8 cellular contexts compared by ENCODE assay signal in the genomic region with DNA sequence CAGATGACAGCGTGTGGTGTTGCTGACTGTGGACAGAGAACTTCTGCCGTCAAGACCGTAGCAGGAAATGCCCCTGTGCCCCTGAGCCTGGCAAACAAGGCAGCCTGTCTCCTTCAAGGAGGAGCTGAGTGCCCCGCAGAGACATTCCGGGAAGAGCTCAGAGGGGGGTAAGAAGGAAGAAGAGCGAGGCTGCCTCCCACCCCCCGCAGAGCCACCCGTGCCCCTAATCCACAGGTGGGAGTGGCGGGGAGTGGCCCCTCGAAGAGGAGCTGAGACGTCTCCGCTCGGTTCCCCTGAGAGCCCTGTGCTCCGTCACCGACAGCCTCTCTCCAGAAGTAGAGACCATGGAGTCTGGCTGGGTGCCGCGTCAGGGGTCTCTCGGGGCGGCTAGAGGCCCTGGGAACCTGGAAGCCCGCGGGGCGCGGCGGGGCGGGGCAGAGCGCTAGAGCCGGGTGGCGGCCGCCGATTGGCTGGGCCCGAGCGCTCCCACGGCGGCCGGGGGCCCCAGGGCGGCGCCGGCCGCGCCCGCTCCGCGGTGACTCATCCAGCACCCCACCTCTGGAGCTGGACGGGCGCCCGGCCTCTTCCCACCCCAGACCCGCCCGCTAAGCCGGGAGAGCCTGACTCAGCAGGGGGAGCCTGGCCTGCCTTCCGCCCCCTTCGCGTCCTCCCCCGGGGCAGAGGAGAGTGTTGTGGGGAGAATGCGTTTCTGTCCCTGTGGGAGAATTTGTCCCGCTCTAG. TPM values are rescaled to one million over a fixed set of nuclear protein-coding genes. Genes with fewer than 3 reads are reported as not detected.
DNase-seq lines count a peak whose midpoint lies in the region; ATAC-seq and TF ChIP-seq lines count a peak whose summit lies in the region.

No MANE protein-coding gene starts in this region.

- intact Hi-C loops in CD4-positive, alpha-beta T cell (cut with DNase I, micrococcal nuclease), result loop anchor here in 1 of 2 experiments (10.0 kb wide), 1 partner anchor 189 kb away; a partner anchor contains a TSS
- intact Hi-C loops in adrenal gland (cut with DNase I), result loop anchor here (5.0 to 10.0 kb wide), 3 partner anchors 507 to 729 kb away; a partner anchor contains a TSS
- intact Hi-C loops in left cardiac atrium (cut with DNase I), result loop anchor here in 1 of 2 donors (5.0 kb wide), 1 partner anchor 717 kb away; no protein-coding TSS in a partner anchor

- H3K4me1 Mint-ChIP-seq in CD4-positive, alpha-beta T cell (ENCODE audit: low read depth), result peaks cover 31% of the 10 kb centered on the region

- WGBS in SK-N-SH (ENCODE audit: low lambda C conversion rate), result 7% methylated on average over 15 of the region's 55 CpGs
- WGBS in adrenal gland, 4 donors, result 2 to 12% (median 3%) methylated on average over 14 to 55 of the region's 55 CpGs

- no peaks in the 10 kb centered on the region for H3K79me2 ChIP-seq in SK-N-SH (ENCODE audit: insufficient read depth)

- peak overlapping the region; percentile 75 for H3K27ac Mint-ChIP-seq in CD4-positive, alpha-beta T cell

- H2AFZ ChIP-seq in SK-N-SH (ENCODE audit: low read depth), result peak overlapping the region; percentile 60; the same call in 1 of the 2 replicates

- peaks cover 9% of the 10 kb centered on the region for H3F3A ChIP-seq in SK-N-SH (replicated peaks; ENCODE audit: insufficient read depth)

- TF ChIP-seq POLR2A in adrenal gland (IDR thresholded peaks at IDR 0.05), result no peak

- TF ChIP-seq CTCF in CD4-positive, alpha-beta T cell (IDR thresholded peaks at IDR 0.05), result no peak
- TF ChIP-seq CTCF in HL-60 (IDR thresholded peaks at IDR 0.05; ENCODE audit: insufficient read depth, low read length) (no peak), SK-N-SH (IDR thresholded peaks at IDR 0.05) (no peak), adrenal gland (IDR thresholded peaks at IDR 0.05) (no peak), GM20000 (IDR thresholded peaks at IDR 0.05; ENCODE audit: extremely low read depth, missing control alignments) (no peak)

- H3K36me3 ChIP-seq in SK-N-SH (replicated peaks in 1 of 2; ENCODE audit: control insufficient read depth in 1 of 2, insufficient read depth in 2 of 2, low read length in 1 of 2) (no peaks in the 10 kb centered on the region), adrenal gland (replicated peaks in 1 of 2) (no peaks in the 10 kb centered on the region), rectal smooth muscle tissue (ENCODE audit: control insufficient read depth, insufficient read depth, low read length) (no peaks in the 10 kb centered on the region)

- no peaks in the 10 kb centered on the region for H3K9me3 Mint-ChIP-seq in CD4-positive, alpha-beta T cell

- POLR2A ChIA-PET in CD4-positive, alpha-beta T cell (lab: Charles Lee), result interaction anchor here (0.6 to 2.3 kb wide), 6 partner anchors 11 to 288 kb away, joined by 3 to 9 read pairs (median 3); a partner anchor contains a TSS
- POLR2A ChIA-PET in SK-N-SH (lab: Yijun Ruan, JAX), result no interaction called here

- ATAC-seq in CD4-positive, alpha-beta T cell (ENCODE audit: poor library complexity), result peak; percentile 57
- peak; percentile 89 to 92 for ATAC-seq in left cardiac atrium
- no peak for ATAC-seq in GM21717 (IDR thresholded peaks at IDR 0.05; ENCODE audit: unreplicated experiment)

- H3K4me2 ChIP-seq in SK-N-SH, result peak overlapping the region; percentile 76

- peak in 9 of 10 experiments; percentile 25 to 60 (median 44) for DNase-seq in CD4-positive, alpha-beta T cell
- DNase-seq in HL-60 (ENCODE audit: low read depth in 1 of 2, low spot score in 1 of 2) (peak; percentile 44 to 57), SK-N-SH (peak; percentile 85), adrenal gland (peak; percentile 63 to 92 (median 75)), left cardiac atrium (peak; percentile 91), GM20000 (ENCODE audit: low spot score) (no peak)

- H3K4me3 ChIP-seq in HL-60 (replicated peaks; ENCODE audit: insufficient read depth, low read length), result peak overlapping the region; percentile 46
- peak overlapping the region; percentile 47 to 54 for H3K4me3 ChIP-seq in SK-N-SH (ENCODE audit: low read depth in 2 of 2, low read length in 1 of 2)
- H3K4me3 ChIP-seq in adrenal gland, result peak overlapping the region in 1 of 4 donors; percentile 60
- peak overlapping the region; percentile 63 for H3K4me3 ChIP-seq in rectal smooth muscle tissue (ENCODE audit: low read length)

- H3K4me1 ChIP-seq in SK-N-SH (ENCODE audit: control insufficient read depth in 1 of 2, insufficient read depth in 2 of 2, low read depth in 1 of 2, low read length in 1 of 2) (peaks cover 10 to 18% of the 10 kb centered on the region in 2 experiments; a peak in 3 of 4 replicates), adrenal gland (replicated peaks in 1 of 2) (peaks cover 0 to 10% of the 10 kb centered on the region in 2 donors), rectal smooth muscle tissue (ENCODE audit: control insufficient read depth, insufficient read depth, low read length) (peaks cover 6% of the 10 kb centered on the region)

- H3K9ac ChIP-seq in SK-N-SH, result peak overlapping the region; percentile 77; the same call in 1 of the 2 replicates
- H3K9ac ChIP-seq in rectal smooth muscle tissue (ENCODE audit: low read length), result peak overlapping the region; percentile 52

- peak overlapping the region; percentile 77 for H3K4me3 Mint-ChIP-seq in CD4-positive, alpha-beta T cell

- no peaks in the 10 kb centered on the region for H4K20me1 ChIP-seq in SK-N-SH (ENCODE audit: insufficient read depth)

- peaks cover 10% of the 10 kb centered on the region for H3K27me3 Mint-ChIP-seq in CD4-positive, alpha-beta T cell

- no peaks in the 10 kb centered on the region for H3K9me3 ChIP-seq in CD4-positive, alpha-beta T cell (ENCODE audit: control insufficient read depth, low read length)
- H3K9me3 ChIP-seq in SK-N-SH (no peaks in the 10 kb centered on the region), adrenal gland (replicated peaks in 1 of 3) (no peaks in the 10 kb centered on the region)

- no peak; a peak in 1 of 4 replicates for TF ChIP-seq EP300 in SK-N-SH (IDR thresholded peaks at IDR 0.05; ENCODE audit: borderline replicate concordance in 1 of 2, low read depth in 1 of 2, low read length in 1 of 2)

- no peak for TF ChIP-seq RAD21 in SK-N-SH (IDR thresholded peaks at IDR 0.05; ENCODE audit: low read length)

- no peaks in the 10 kb centered on the region for H3K9me2 ChIP-seq in SK-N-SH

- H3K27ac ChIP-seq in CD4-positive, alpha-beta T cell (ENCODE audit: low read depth, low read length), result no peak overlapping the region
- H3K27ac ChIP-seq in HL-60 (replicated peaks) (no peak overlapping the region), SK-N-SH (ENCODE audit: low read depth in 2 of 2, low read length in 1 of 2) (peak overlapping the region in 1 of 2 experiments; percentile 86; a peak in 2 of 4 replicates), adrenal gland (peak overlapping the region in 2 of 5 donors; percentile 30 to 57), rectal smooth muscle tissue (ENCODE audit: low read depth, low read length) (peak overlapping the region; percentile 51)

- H3K36me3 Mint-ChIP-seq in CD4-positive, alpha-beta T cell (ENCODE audit: low read depth), result no peaks in the 10 kb centered on the region

- CTCF ChIA-PET in CD4-positive, alpha-beta T cell (lab: Charles Lee), result interaction anchor here (1.3 to 1.8 kb wide), 3 partner anchors 11 to 288 kb away, joined by 3 to 8 read pairs (median 4); no protein-coding TSS in a partner anchor
- CTCF ChIA-PET in SK-N-SH (lab: Yijun Ruan, JAX), result interaction anchor here (0.9 to 4.2 kb wide), 13 partner anchors 8 to 730 kb away, joined by 3 to 34 read pairs (median 4); no protein-coding TSS in a partner anchor

- no peaks in the 10 kb centered on the region for H3K27me3 ChIP-seq in CD4-positive, alpha-beta T cell (ENCODE audit: control insufficient read depth, insufficient read depth, low read length)
- peaks cover 2% of the 10 kb centered on the region for H3K27me3 ChIP-seq in HL-60 (ENCODE audit: insufficient read depth, poor library complexity, severe bottlenecking)
- H3K27me3 ChIP-seq in SK-N-SH (ENCODE audit: insufficient read depth), result no peaks in the 10 kb centered on the region
- H3K27me3 ChIP-seq in adrenal gland, result no peaks in the 10 kb centered on the region
- H3K27me3 ChIP-seq in rectal smooth muscle tissue (ENCODE audit: control insufficient read depth, insufficient read depth, low read length), result no peaks in the 10 kb centered on the region

TF ChIP-seq in SK-N-SH, 30 proteins besides CTCF, POLR2A, EP300 and RAD21:
- TF ChIP-seq NFIC (IDR thresholded peaks at IDR 0.05; ENCODE audit: borderline replicate concordance), result peak; percentile 48; the same call in 1 of the 2 replicates
- no peak for TF ChIP-seq FOXJ3 (CRISPR knock-in tag; IDR thresholded peaks at IDR 0.05)
- TF ChIP-seq ELF1 (IDR thresholded peaks at IDR 0.05), result no peak
- peak; percentile 9; the same call in 1 of the 2 replicates for TF ChIP-seq TCF12 (IDR thresholded peaks at IDR 0.05)
- peak; percentile 65; the same call in 1 of the 2 replicates for TF ChIP-seq FOSL2 (IDR thresholded peaks at IDR 0.05; ENCODE audit: borderline replicate concordance, low read depth)
- 0 out of 2 replicates have a peak, but pooled peaks have one; percentile 14 for TF ChIP-seq RCOR1 (IDR thresholded peaks at IDR 0.05; ENCODE audit: low read length)

RNA-seq across cellular contexts. Expression of a gene that starts 25.2 kb away (rescaled TPM):
- not detected for total RNA-seq in CD4-positive, alpha-beta T cell
- polyA plus RNA-seq in SK-N-SH (2012; rRNA removed) (not detected in 2 replicates), adrenal gland (under 1 TPM in 1 of 3 donors, not detected in 2; 0.34 TPM)
- polyA plus RNA-seq in SK-N-SH (2012; cell fraction: cytosol; rRNA removed), result not detected in 2 replicates
- polyA plus RNA-seq in SK-N-SH (2012; cell fraction: nucleus; rRNA removed), result not detected in 2 replicates
- total RNA-seq in adrenal gland (not detected), left cardiac atrium (not detected)

RNA-seq across cellular contexts. Expression of a gene that starts 30.9 kb away (rescaled TPM):
- under 1 TPM; 0.63 to 0.89 TPM for total RNA-seq in CD4-positive, alpha-beta T cell
- 47.7 and 49.4 TPM in 2 replicates for polyA plus RNA-seq in SK-N-SH (2012; rRNA removed)
- 35.6 and 44.1 TPM in 2 replicates for polyA plus RNA-seq in SK-N-SH (2012; cell fraction: cytosol; rRNA removed)
- polyA plus RNA-seq in SK-N-SH (2012; cell fraction: nucleus; rRNA removed), result 40.7 and 41.4 TPM in 2 replicates
- total RNA-seq in adrenal gland, result 100 to 1,000 TPM in 1 of 8 donors, 10 to 100 TPM in 7; 36.0 to 198 (median 71.0) TPM
- polyA plus RNA-seq in adrenal gland, result 100 to 1,000 TPM in 2 of 3 donors, 10 to 100 TPM in 1; 49.0 to 102 (median 102) TPM
- 100 to 1,000 TPM; 194 to 233 TPM for total RNA-seq in left cardiac atrium

RNA-seq across cellular contexts. Expression of a gene that starts 39.9 kb away (rescaled TPM):
- not detected for total RNA-seq in CD4-positive, alpha-beta T cell
- polyA plus RNA-seq in SK-N-SH (2012; rRNA removed) (not detected in 2 replicates), adrenal gland (under 1 TPM in 1 of 3 donors, not detected in 2; 0.24 TPM)
- polyA plus RNA-seq in SK-N-SH (2012; cell fraction: cytosol; rRNA removed), result not detected in 2 replicates
- 0.04 TPM in 1 of 2 replicates, not detected in the other for polyA plus RNA-seq in SK-N-SH (2012; cell fraction: nucleus; rRNA removed)
- total RNA-seq in adrenal gland (not detected), left cardiac atrium (under 1 TPM; 0.16 to 0.77 TPM)

Comparison
In these comparisons a context has a peak if more than half of its experiments do, and no peak if none do; other contexts are left out.
1. RNA of a gene that starts 30.9 kb away (total RNA-seq): 194 to 233 TPM in left cardiac atrium and 36.0 to 198 TPM in adrenal gland; 0.63 to 0.89 TPM in CD4-positive, alpha-beta T cell; every median in the first group is over 10 times any median in the second.